19 cellular contexts compared by ENCODE assay signal in the genomic region with DNA sequence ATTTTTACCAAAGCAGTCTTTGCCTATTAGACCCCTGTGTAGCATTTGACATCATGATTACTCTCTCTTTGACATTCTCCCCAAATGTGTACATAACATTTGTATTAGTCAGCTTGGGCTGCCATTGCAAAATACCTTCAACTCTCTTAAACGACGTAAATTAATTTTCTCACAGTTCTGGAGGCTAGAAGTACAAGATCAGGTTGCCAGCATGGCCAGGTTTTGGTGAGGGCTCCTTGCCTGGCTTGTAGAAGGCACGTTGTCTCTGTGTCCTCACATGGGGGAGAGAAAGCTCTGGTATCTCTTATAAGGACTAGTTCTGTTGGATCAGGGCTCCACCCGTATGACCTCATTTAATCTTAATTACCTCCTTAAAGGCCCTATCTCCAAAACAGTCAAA. TPM values are rescaled to one million over a fixed set of nuclear protein-coding genes. Genes with fewer than 3 reads are reported as not detected.
DNase-seq lines count a peak whose midpoint lies in the region; TF ChIP-seq lines count a peak whose summit lies in the region.
"Had no signal": no experiment of that assay in that cellular context is flagged by ENCODE, and none has a peak within 500 bp of the region (broad histone marks: within the 10 kb centered on the region; RNA-seq: fewer than 3 reads in every experiment).

No MANE protein-coding gene starts in this region.

- DNase-seq in left ventricle myocardium inferior (no peak), right atrium auricular region (ENCODE audit: low spot score) (no peak), astrocyte of the hippocampus (ENCODE audit: low read depth, low spot score) (peak; percentile 47), fibroblast of the conjunctiva (ENCODE audit: low read depth) (peak; percentile 18), foreskin melanocyte (no peak), NCI-H2227 treated with DMSO at 0.1 percent for 48 hours (lab: John Stamatoyannopoulos, UW) (no peak)
- DNase-seq in activated T-cell treated with anti-CD3 and anti-CD28 coated beads, Interleukin-2, amount 50 U/mL, for 48 hours: no peak
- DNase-seq in stimulated activated naive CD4-positive, alpha-beta T cell (lab: John Stamatoyannopoulos, UW): no peak
- DNase-seq: activated CD4-positive, alpha-beta T cell treated with anti-CD3 and anti-CD28 coated beads, Interleukin-2, amount 10 ng/mL, durations not matched to agents 24 days and 14 days; activated effector memory CD4-positive, alpha-beta T cell treated with Interleukin-2 at 50 U/mL for 16 hours; amniotic stem cell; C1 segment of cervical spinal cord; MM.1S; naive thymus-derived CD8-positive, alpha-beta T cell; NCI-H146; stimulated activated CD4-positive, alpha-beta T cell treated with anti-CD3 and anti-CD28 coated beads, Interleukin-12 subunit alpha, Interleukin-12 subunit beta, amount 100 ng/mL, for 4 hours; testis had no signal

- peak overlapping the region; percentile 52 for H3K27ac ChIP-seq in left ventricle myocardium inferior (replicated peaks)
- H3K27ac ChIP-seq in right atrium auricular region: peak overlapping the region in 1 of 2 donors; percentile 15
- H3K27ac ChIP-seq: testis had no signal

- H3K27me3 ChIP-seq in left ventricle myocardium inferior (ENCODE audit: low read depth): no peaks in the 10 kb centered on the region
- no peaks in the 10 kb centered on the region for H3K27me3 ChIP-seq in right atrium auricular region
- H3K27me3 ChIP-seq: testis had no signal

- H3K36me3 ChIP-seq in left ventricle myocardium inferior (peaks cover 4% of the 10 kb centered on the region), right atrium auricular region (peaks cover 4% of the 10 kb centered on the region)
- H3K36me3 ChIP-seq: prostate gland had no signal

- no peak for TF ChIP-seq CTCF in left ventricle myocardium inferior (IDR thresholded peaks at IDR 0.05; ENCODE audit: borderline replicate concordance)
- no peak for TF ChIP-seq CTCF in right atrium auricular region (IDR thresholded peaks at IDR 0.05)

- intact Hi-C loops in left ventricle myocardium inferior (cut with micrococcal nuclease): no loop called here

- no peak overlapping the region for H3K4me3 ChIP-seq in left ventricle myocardium inferior
- H3K4me3 ChIP-seq in right atrium auricular region: no peak overlapping the region
- H3K4me3 ChIP-seq: lung, prostate gland, testis had no signal

- peaks cover 33% of the 10 kb centered on the region for H3K4me1 ChIP-seq in left ventricle myocardium inferior
- peaks cover 0 to 19% of the 10 kb centered on the region in 2 donors for H3K4me1 ChIP-seq in right atrium auricular region
- H3K4me1 ChIP-seq: prostate gland, testis had no signal

- peaks cover 10% of the 10 kb centered on the region for H3K9me3 ChIP-seq in left ventricle myocardium inferior (replicated peaks)
- H3K9me3 ChIP-seq in right atrium auricular region: no peaks in the 10 kb centered on the region
- H3K9me3 ChIP-seq: prostate gland, testis had no signal

RNA-seq across cellular contexts. Expression of a gene that starts 12.3 kb away (rescaled TPM):
- total RNA-seq in left ventricle myocardium inferior (176 TPM), right atrium auricular region (10 to 100 TPM; 58.5 to 98.1 TPM)

Comparison
In these comparisons a context has a peak if more than half of its experiments do, and no peak if none do; other contexts are left out.
1. DNase-seq: peak in astrocyte of the hippocampus (single experiment) and fibroblast of the conjunctiva (single experiment); none in left ventricle myocardium inferior (single experiment), right atrium auricular region (single experiment), foreskin melanocyte (single experiment), activated T-cell treated with anti-CD3 and anti-CD28 coated beads, Interleukin-2, amount 50 U/mL, for 48 hours (0 of 2), stimulated activated naive CD4-positive, alpha-beta T cell (0 of 6) and NCI-H2227 treated with DMSO at 0.1 percent for 48 hours (single experiment).